In the genomic region with DNA sequence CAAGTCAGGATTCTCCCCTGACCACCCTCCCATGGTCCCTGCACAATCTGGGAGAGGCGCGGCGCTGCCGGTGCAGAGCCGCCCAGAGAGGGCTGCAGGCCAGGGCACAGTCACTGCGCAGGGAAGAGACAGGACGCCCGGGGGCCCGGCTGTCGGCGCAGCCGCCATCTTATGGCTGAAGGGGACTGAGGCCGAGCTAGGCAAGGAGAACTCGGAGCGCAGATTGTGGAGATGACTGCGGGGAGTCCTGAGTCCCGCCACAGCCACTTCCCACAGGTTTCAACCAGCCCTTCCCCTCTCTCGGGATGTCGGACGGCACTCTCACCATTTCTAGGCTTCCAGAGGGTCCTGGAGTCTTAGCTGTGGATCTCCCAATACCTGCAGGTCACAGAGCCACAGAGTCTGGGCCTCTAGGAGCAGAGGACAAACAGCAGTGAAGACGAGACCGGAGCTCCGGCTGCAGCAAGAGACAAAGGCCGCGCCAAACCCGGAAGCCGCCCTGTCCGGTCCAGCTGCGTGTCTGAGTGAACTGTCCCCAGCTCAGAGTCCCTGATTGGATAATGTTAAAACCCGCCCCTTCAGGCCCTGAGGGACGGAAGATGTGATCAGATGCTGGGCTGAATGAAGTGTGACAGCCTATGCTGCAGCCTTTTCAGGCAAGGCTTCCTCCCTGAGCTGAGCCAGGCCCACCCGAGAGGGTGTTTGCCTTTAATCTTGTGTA, we compare ENCODE assay signal across 8 cellular contexts. TPM values are rescaled to one million over a fixed set of nuclear protein-coding genes. Genes with fewer than 3 reads are reported as not detected.
A peak's percentile ranks its signal among the peaks of the same experiment; 100 is the strongest.
DNase-seq lines count a peak whose midpoint lies in the region; ATAC-seq, FAIRE-seq and TF ChIP-seq lines count a peak whose summit lies in the region.

ZNF708 (minus strand) TSS at position 526 of the 721 bp plus-strand sequence; CDS start at position 328, 198 bp downstream.

- H3K27me3 ChIP-seq in AG04450 (ENCODE audit: control insufficient read depth, insufficient read depth, low read length) (no peaks in the 10 kb centered on the region), keratinocyte (ENCODE audit: control insufficient read depth, extremely low read depth, insufficient read depth, low read length) (no peaks in the 10 kb centered on the region)

- dilution Hi-C loops in keratinocyte (cut with MboI; ENCODE audit: extremely low pct_ligation_motif_present, low sequenced_read_pairs): no loop called here

- peak within 1 kb of the TSS; percentile 99 for H3K4me3 Mint-ChIP-seq in central memory CD8-positive, alpha-beta T cell

- no peaks in the 10 kb centered on the region for H3K9me1 ChIP-seq in keratinocyte (ENCODE audit: control insufficient read depth, extremely low read depth, insufficient read depth, low read length)

- FAIRE-seq in keratinocyte (lab: Jason Lieb, UNC): peak; percentile 75

- no peaks in the 10 kb centered on the region for H3K9me3 Mint-ChIP-seq in central memory CD8-positive, alpha-beta T cell

- peak; percentile 67 for DNase-seq in AG04450 (ENCODE audit: low read depth, low spot score)
- peak; percentile 89 for DNase-seq in NCI-H345 (lab: John Stamatoyannopoulos, UW)
- peak; percentile 63 for DNase-seq in activated CD4-positive, CD25-positive, alpha-beta regulatory T cell treated with anti-CD3 and anti-CD28 coated beads, Interleukin-2, amount 50 U/mL, for 16 hours (ENCODE audit: low read depth, low spot score)
- peak; percentile 58 to 80 for DNase-seq in central memory CD8-positive, alpha-beta T cell (ENCODE audit: low spot score in 2 of 2)
- peak; percentile 32 for DNase-seq in keratinocyte (ENCODE audit: low read depth, low spot score)
- peak; percentile 37 to 47 for DNase-seq in stimulated activated CD4-positive, alpha-beta T cell treated with anti-CD3 and anti-CD28 coated beads, Interleukin-15, amount 100 ng/mL, for 1 hour (ENCODE audit: low read depth in 1 of 2, low spot score in 1 of 2)

- POLR2A ChIA-PET in AG04450 (lab: Yijun Ruan, JAX): interaction anchor here (0.5 to 3.3 kb wide), 9 partner anchors 30 to 760 kb away, joined by 3 to 25 read pairs (median 5); partner anchors contain the start of genes ZNF429, ZNF430, ZNF493 and ZNF738

- H3K4me3 ChIP-seq in AG04450 (ENCODE audit: low read depth, low read length) (peak within 1 kb of the TSS; percentile 94), keratinocyte (ENCODE audit: control insufficient read depth in 2 of 3, extremely low read depth in 1 of 3, insufficient read depth in 2 of 3, low read depth in 1 of 3, low read length in 3 of 3) (peak within 1 kb of the TSS; percentile 83 to 99 (median 90))

- H3K9me3 ChIP-seq in AG04450 (ENCODE audit: control insufficient read depth, insufficient read depth, low read length) (peaks cover 18% of the 10 kb centered on the region), keratinocyte (ENCODE audit: control insufficient read depth, low read depth, low read length) (peaks cover 5% of the 10 kb centered on the region)

- H3K79me2 ChIP-seq in keratinocyte (ENCODE audit: control insufficient read depth, insufficient read depth, low read length): peaks cover 39% of the 10 kb centered on the region

- H3K27ac ChIP-seq in AG04450 (ENCODE audit: low read depth, low read length): peak within 1 kb of the TSS; percentile 98
- peak within 1 kb of the TSS; percentile 91 for H3K27ac ChIP-seq in keratinocyte (ENCODE audit: control insufficient read depth, insufficient read depth, low read length)

- ATAC-seq in GM18909 (IDR thresholded peaks at IDR 0.05; ENCODE audit: poor library complexity, unreplicated experiment): peak; percentile 99
- ATAC-seq in HG03175 (IDR thresholded peaks at IDR 0.05; ENCODE audit: unreplicated experiment): peak; percentile 99
- ATAC-seq in central memory CD8-positive, alpha-beta T cell (replicated peaks; ENCODE audit: extremely low read depth, poor library complexity, severe bottlenecking): peak; percentile 98

- H3K9ac ChIP-seq in keratinocyte (ENCODE audit: control insufficient read depth, extremely low read depth, insufficient read depth, low read length): peak within 1 kb of the TSS; percentile 96

- H2AFZ ChIP-seq in keratinocyte (ENCODE audit: control insufficient read depth, low read length): peak within 1 kb of the TSS; percentile 100

- H3K36me3 Mint-ChIP-seq in central memory CD8-positive, alpha-beta T cell (ENCODE audit: insufficient read depth): peaks cover 28% of the 10 kb centered on the region

- H3K4me1 Mint-ChIP-seq in central memory CD8-positive, alpha-beta T cell: peaks cover 29% of the 10 kb centered on the region

- TF ChIP-seq CTCF in AG04450 (IDR thresholded peaks at IDR 0.05; ENCODE audit: low read depth, low read length) (no peak), keratinocyte (optimal IDR thresholded peaks at IDR 0.05 in 1 of 3, IDR thresholded peaks at IDR 0.05 in 1 of 3, conservative IDR thresholded peaks at IDR 0.05 in 1 of 3; ENCODE audit: extremely low read depth in 1 of 3, insufficient read depth in 2 of 3, low read length in 3 of 3) (no peak)

- CTCF ChIA-PET in AG04450 (lab: Charles Lee): no interaction called here

- H4K20me1 ChIP-seq in keratinocyte (ENCODE audit: control insufficient read depth, extremely low read depth, insufficient read depth, low read length): no peaks in the 10 kb centered on the region

- H3K4me2 ChIP-seq in keratinocyte (ENCODE audit: control insufficient read depth, extremely low read depth, insufficient read depth, low read depth, low read length): peak within 1 kb of the TSS; percentile 84

- H3K36me3 ChIP-seq in keratinocyte (ENCODE audit: control insufficient read depth in 2 of 2, extremely low read depth in 1 of 2, insufficient read depth in 2 of 2, low read length in 2 of 2): no peaks in the 10 kb centered on the region

- H3K27ac Mint-ChIP-seq in central memory CD8-positive, alpha-beta T cell (ENCODE audit: low read depth): peak within 1 kb of the TSS; percentile 98

- H3K27me3 Mint-ChIP-seq in central memory CD8-positive, alpha-beta T cell: no peaks in the 10 kb centered on the region

- H3K4me1 ChIP-seq in keratinocyte (ENCODE audit: control insufficient read depth, extremely low read depth, insufficient read depth, low read length): peaks cover 3% of the 10 kb centered on the region

RNA-seq across cellular contexts. Expression of gene ZNF708, which starts in this region (rescaled TPM):
- polyA plus RNA-seq in AG04450 (2011; rRNA removed): 3.1 and 4.4 TPM in 2 replicates
- polyA minus RNA-seq in AG04450 (2011; rRNA and poly(A)+ RNA removed): 3.1 and 4.9 TPM in 2 replicates
- 2.2 to 5.7 TPM (median 4.9 TPM) in 3 replicates for polyA plus RNA-seq in keratinocyte
- 2.5 TPM for polyA plus RNA-seq in keratinocyte (2011; ENCODE audit: low read depth)
- 0.52 and 1.3 TPM in 2 replicates for polyA plus RNA-seq in keratinocyte (2011; cell fraction: cytosol; rRNA removed)
- polyA plus RNA-seq in keratinocyte (2011; cell fraction: nucleus; rRNA removed): 11.9 and 13.0 TPM in 2 replicates
- polyA plus RNA-seq in keratinocyte (2012; ENCODE audit: low replicate concordance): 1.4 and 1.7 TPM in 2 replicates
- 2.9 to 10.7 TPM (median 5.3 TPM) in 3 replicates for polyA minus RNA-seq in keratinocyte
- 1.3 TPM for polyA minus RNA-seq in keratinocyte (2011; cell fraction: cytosol; rRNA and poly(A)+ RNA removed)
- 7.8 and 16.3 TPM in 2 replicates for polyA minus RNA-seq in keratinocyte (2011; cell fraction: nucleus; rRNA and poly(A)+ RNA removed)

Comparison
In these comparisons a context has a peak if more than half of its experiments do, and no peak if none do; other contexts are left out.
1. Peak in every context shown above with its lines: DNase-seq, ATAC-seq, H3K4me3 ChIP-seq and H3K27ac ChIP-seq.
2. DNase-seq: peak in every context shown above with its lines; median percentile 89 in NCI-H345; 69 in central memory CD8-positive, alpha-beta T cell; 67 in AG04450; 63 in activated CD4-positive, CD25-positive, alpha-beta regulatory T cell treated with anti-CD3 and anti-CD28 coated beads, Interleukin-2, amount 50 U/mL, for 16 hours; 42 in stimulated activated CD4-positive, alpha-beta T cell treated with anti-CD3 and anti-CD28 coated beads, Interleukin-15, amount 100 ng/mL, for 1 hour; 32 in keratinocyte.